9 cellular contexts compared by ENCODE assay signal in the genomic region with DNA sequence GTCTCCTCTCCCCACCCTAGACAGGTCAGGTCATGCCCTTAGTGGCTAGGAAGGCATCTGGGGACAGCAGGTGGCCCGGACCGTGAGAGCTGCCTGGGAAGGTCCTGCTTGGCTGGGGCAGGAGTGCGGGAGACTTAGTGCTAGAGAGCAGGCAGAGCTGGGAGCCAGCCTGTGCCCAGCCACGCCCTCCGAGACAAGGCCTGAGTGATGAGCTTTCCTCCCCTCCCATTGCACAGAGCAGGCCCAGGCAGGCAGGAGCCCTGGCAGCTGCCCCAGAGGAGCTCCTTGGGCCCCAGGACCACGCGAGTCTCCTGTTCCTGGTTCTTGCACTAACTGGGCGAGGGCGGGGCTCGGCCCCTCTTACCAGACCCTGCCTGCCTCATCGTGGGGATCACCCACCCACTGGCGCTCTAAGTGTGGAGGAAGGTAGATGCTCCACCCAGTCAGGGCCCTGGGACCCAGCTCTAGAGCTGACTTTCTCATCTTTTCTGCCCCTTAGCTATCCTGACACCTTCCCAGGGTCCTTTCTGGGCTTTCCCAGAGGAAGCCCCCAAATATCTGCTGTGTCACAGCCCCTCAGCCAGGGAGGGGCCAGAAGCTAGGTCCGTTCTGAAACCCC. TPM values are rescaled to one million over a fixed set of nuclear protein-coding genes. Genes with fewer than 3 reads are reported as not detected.
DNase-seq lines count a peak whose midpoint lies in the region; ATAC-seq and TF ChIP-seq lines count a peak whose summit lies in the region.
"Had no signal": no experiment of that assay in that cellular context is flagged by ENCODE, and none has a peak within 500 bp of the region (broad histone marks: within the 10 kb centered on the region; RNA-seq: fewer than 3 reads in every experiment).

No MANE protein-coding gene starts in this region.

- no peak for TF ChIP-seq CTCF in WTC11 (IDR thresholded peaks at IDR 0.05)
- TF ChIP-seq CTCF in colonic mucosa (IDR thresholded peaks at IDR 0.05), result no peak
- no peak for TF ChIP-seq CTCF in GM10248 (IDR thresholded peaks at IDR 0.05; ENCODE audit: control extremely low read depth, extremely low read depth, low read depth, missing control alignments)

- intact Hi-C loops in naive thymus-derived CD4-positive, alpha-beta T cell (cut with micrococcal nuclease), result no loop called here
- intact Hi-C loops in colonic mucosa (cut with DNase I), result no loop called here

- H3K27me3 ChIP-seq in naive thymus-derived CD4-positive, alpha-beta T cell (ENCODE audit: control insufficient read depth in 2 of 2, insufficient read depth in 2 of 2, low read length in 2 of 2), result no peaks in the 10 kb centered on the region
- no peaks in the 10 kb centered on the region for H3K27me3 ChIP-seq in colonic mucosa

- no peaks in the 10 kb centered on the region for H3K36me3 ChIP-seq in naive thymus-derived CD4-positive, alpha-beta T cell (ENCODE audit: control insufficient read depth in 2 of 3, insufficient read depth in 3 of 3, low read length in 3 of 3)
- no peaks in the 10 kb centered on the region for H3K36me3 ChIP-seq in colonic mucosa

- H3K4me3 ChIP-seq in naive thymus-derived CD4-positive, alpha-beta T cell (ENCODE audit: low read length), result no peak overlapping the region
- no peak overlapping the region for H3K4me3 ChIP-seq in colonic mucosa
- H3K4me3 ChIP-seq: PC-9 had no signal

- no peaks in the 10 kb centered on the region for H3K4me1 ChIP-seq in naive thymus-derived CD4-positive, alpha-beta T cell (ENCODE audit: control insufficient read depth in 2 of 2, insufficient read depth in 2 of 2, low read length in 2 of 2)
- H3K4me1 ChIP-seq in colonic mucosa, result no peaks in the 10 kb centered on the region

- peak overlapping the region; percentile 60; the same call in 1 of the 2 replicates for H3K27ac Mint-ChIP-seq in WTC11
- H3K27ac Mint-ChIP-seq in naive thymus-derived CD4-positive, alpha-beta T cell, result no peak overlapping the region

- H3K27ac ChIP-seq in naive thymus-derived CD4-positive, alpha-beta T cell (ENCODE audit: low read depth, low read length), result no peak overlapping the region
- H3K27ac ChIP-seq in colonic mucosa, result no peak overlapping the region
- H3K27ac ChIP-seq: PC-9 had no signal

- POLR2A ChIA-PET in WTC11 (lab: Charles Lee) (no interaction called here), GM10248 (lab: Yijun Ruan, JAX) (no interaction called here)
- POLR2A ChIA-PET in naive thymus-derived CD4-positive, alpha-beta T cell (lab: Charles Lee), result no interaction called here

- H3K4me3 Mint-ChIP-seq in WTC11, result no peak overlapping the region
- no peak overlapping the region for H3K4me3 Mint-ChIP-seq in naive thymus-derived CD4-positive, alpha-beta T cell

- H3K36me3 Mint-ChIP-seq in WTC11, result peaks cover 5% of the 10 kb centered on the region; the same call in 1 of the 2 replicates
- no peaks in the 10 kb centered on the region for H3K36me3 Mint-ChIP-seq in naive thymus-derived CD4-positive, alpha-beta T cell

- peaks cover 60% of the 10 kb centered on the region for H3K27me3 Mint-ChIP-seq in WTC11 (ENCODE audit: low read depth)
- H3K27me3 Mint-ChIP-seq in naive thymus-derived CD4-positive, alpha-beta T cell, result no peaks in the 10 kb centered on the region

- no peak; the same call in 1 of the 2 replicates for ATAC-seq in WTC11
- ATAC-seq in naive thymus-derived CD4-positive, alpha-beta T cell, result peak; percentile 10

- H3K9ac ChIP-seq in colonic mucosa (ENCODE audit: low read depth in 2 of 2, low read length in 2 of 2), result no peak overlapping the region

- H3K9me3 ChIP-seq in naive thymus-derived CD4-positive, alpha-beta T cell (ENCODE audit: control insufficient read depth in 2 of 3, low read length in 3 of 3), result no peaks in the 10 kb centered on the region
- H3K9me3 ChIP-seq in colonic mucosa, result no peaks in the 10 kb centered on the region

- DNase-seq in COLO668 (lab: John Stamatoyannopoulos, UW; ENCODE audit: unreplicated experiment), result peak; percentile 38
- DNase-seq in NCI-H1436 (lab: John Stamatoyannopoulos, UW), result peak; percentile 57
- no peak for DNase-seq in WTC11 (ENCODE audit: low spot score)
- no peak for DNase-seq in naive thymus-derived CD4-positive, alpha-beta T cell
- no peak for DNase-seq in colonic mucosa
- no peak for DNase-seq in CD1c-positive myeloid dendritic cell (ENCODE audit: extremely low spot score)
- DNase-seq in GM10248 (ENCODE audit: extremely low spot score), result no peak
- DNase-seq in NCI-H2107 (lab: John Stamatoyannopoulos, UW), result no peak

- no peaks in the 10 kb centered on the region for H3K9me3 Mint-ChIP-seq in WTC11
- H3K9me3 Mint-ChIP-seq in naive thymus-derived CD4-positive, alpha-beta T cell, result no peaks in the 10 kb centered on the region

- H3K4me1 Mint-ChIP-seq in WTC11, result peaks cover 38% of the 10 kb centered on the region
- H3K4me1 Mint-ChIP-seq in naive thymus-derived CD4-positive, alpha-beta T cell, result peaks cover 0 to 11% (median 5%) of the 10 kb centered on the region in 7 donors

- CTCF ChIA-PET in WTC11 (lab: Charles Lee) (interaction anchor here (0.6 to 2.6 kb wide), 12 partner anchors 11 to 120 kb away, joined by 3 to 11 read pairs (median 4); no protein-coding TSS in a partner anchor), GM10248 (lab: Yijun Ruan, JAX) (interaction anchor here (0.6 to 1.4 kb wide), 4 partner anchors 12 to 28 kb away, joined by 3 read pairs; no protein-coding TSS in a partner anchor)
- CTCF ChIA-PET in naive thymus-derived CD4-positive, alpha-beta T cell (lab: Charles Lee), result interaction anchor here (0.6 kb wide), 1 partner anchor 25 kb away, joined by 3 read pairs; no protein-coding TSS in a partner anchor

TF ChIP-seq in WTC11, 78 proteins besides CTCF, POLR2A, EP300 and RAD21:
- TF ChIP-seq ZNF263 (CRISPR knock-in tag; IDR thresholded peaks at IDR 0.05; ENCODE audit: low read depth) (no peak), NFYB (CRISPR knock-in tag; conservative IDR thresholded peaks at IDR 0.05; ENCODE audit: low read depth) (no peak)

RNA-seq across cellular contexts. Expression of a gene that starts 44.9 kb away (rescaled TPM):
- 36.9 to 54.4 TPM (median 52.9 TPM) in 3 replicates for total RNA-seq in WTC11 (2021)
- total RNA-seq in naive thymus-derived CD4-positive, alpha-beta T cell, result 10 to 100 TPM in 2 of 5 experiments, 1 to 10 TPM in 3; 5.4 to 12.4 (median 8.7) TPM
- polyA plus RNA-seq in naive thymus-derived CD4-positive, alpha-beta T cell, result 10 to 100 TPM in 1 of 2 donors, 1 to 10 TPM in 1; 9.7 to 16.2 TPM
- total RNA-seq in colonic mucosa, result 10 to 100 TPM; 18.6 to 22.9 TPM

Comparison
In these comparisons a context has a peak if more than half of its experiments do, and no peak if none do; other contexts are left out.
1. DNase-seq: peak in COLO668 (single experiment) and NCI-H1436 (single experiment); none in WTC11 (single experiment), naive thymus-derived CD4-positive, alpha-beta T cell (0 of 9), colonic mucosa (single experiment), CD1c-positive myeloid dendritic cell (single experiment), GM10248 (single experiment) and NCI-H2107 (single experiment).